Comparison of ENCODE assay signal across 13 cellular contexts in the genomic region with DNA sequence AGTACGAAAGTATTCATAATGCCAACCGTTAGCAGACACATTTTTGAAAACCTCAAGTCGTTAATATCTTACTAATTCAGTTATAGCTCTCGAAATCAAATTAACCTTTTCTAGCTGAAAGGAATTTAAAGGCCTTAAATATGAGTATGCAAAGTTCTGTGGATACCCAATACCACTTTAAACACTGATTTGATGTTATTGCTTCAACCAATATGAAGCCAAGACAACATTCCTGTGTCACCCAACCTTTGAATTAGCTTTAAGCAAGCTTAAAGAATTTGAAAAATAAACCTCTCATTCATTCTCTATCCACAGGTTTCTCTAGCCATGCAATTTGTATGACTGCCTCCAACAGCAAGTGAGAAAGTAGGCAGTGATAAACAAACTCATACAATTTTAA.
A peak's percentile ranks its signal among the peaks of the same experiment; 100 is the strongest.
DNase-seq lines count a peak whose midpoint lies in the region; ATAC-seq, FAIRE-seq and TF ChIP-seq lines count a peak whose summit lies in the region.
"Had no signal": no experiment of that assay in that cellular context is flagged by ENCODE, and none has a peak within 500 bp of the region (broad histone marks: within the 10 kb centered on the region; RNA-seq: fewer than 3 reads in every experiment).

No MANE protein-coding gene starts in this region.

- H3K36me3 ChIP-seq in right atrium auricular region, result no peaks in the 10 kb centered on the region
- H3K36me3 ChIP-seq in bronchial epithelial cell (ENCODE audit: control insufficient read depth, insufficient read depth, low read length), result no peaks in the 10 kb centered on the region
- H3K36me3 ChIP-seq in uterus, result no peaks in the 10 kb centered on the region

- H3K4me1 ChIP-seq in right atrium auricular region, result no peaks in the 10 kb centered on the region
- H3K4me1 ChIP-seq in mononuclear cell (ENCODE audit: insufficient read depth, low read length), result peaks cover 25% of the 10 kb centered on the region
- no peaks in the 10 kb centered on the region for H3K4me1 ChIP-seq in uterus

- TF ChIP-seq CTCF in right atrium auricular region (IDR thresholded peaks at IDR 0.05) (no peak), bronchial epithelial cell (IDR thresholded peaks at IDR 0.05; ENCODE audit: insufficient read depth, low read length, severe bottlenecking) (no peak), uterus (IDR thresholded peaks at IDR 0.05) (no peak)

- TF ChIP-seq POLR2A in uterus (IDR thresholded peaks at IDR 0.05), result no peak

- no peak for FAIRE-seq in bronchial epithelial cell (lab: Jason Lieb, UNC)
- FAIRE-seq: islet of Langerhans had no signal

- DNase-seq in right atrium auricular region (ENCODE audit: low spot score), result no peak
- no peak for DNase-seq in Right ventricle myocardium superior
- peak; percentile 4 for DNase-seq in bronchial epithelial cell (ENCODE audit: low read depth)
- DNase-seq in uterus, result no peak
- DNase-seq in NCI-H69 (lab: John Stamatoyannopoulos, UW), result no peak
- no peak for DNase-seq in dermis blood vessel endothelial cell
- DNase-seq: activated effector memory CD4-positive, alpha-beta T cell treated with Interleukin-2 at 50 U/mL for 16 hours; effector memory CD4-positive, alpha-beta T cell; GF-D8; NCI-H187 had no signal

- no peaks in the 10 kb centered on the region for H3K9me3 ChIP-seq in right atrium auricular region
- H3K9me3 ChIP-seq in mononuclear cell (ENCODE audit: low read depth, low read length), result no peaks in the 10 kb centered on the region
- no peaks in the 10 kb centered on the region for H3K9me3 ChIP-seq in uterus

- peak overlapping the region; percentile 26 to 38 for H3K4me3 ChIP-seq in right atrium auricular region
- no peak overlapping the region for H3K4me3 ChIP-seq in bronchial epithelial cell (ENCODE audit: low read depth, low read length)
- H3K4me3 ChIP-seq in mononuclear cell (ENCODE audit: low read length), result peak overlapping the region; percentile 58
- peak overlapping the region; percentile 2 to 13 for H3K4me3 ChIP-seq in uterus

- H3K27ac ChIP-seq in right atrium auricular region, result peak overlapping the region in 1 of 2 donors; percentile 11
- peak overlapping the region in 1 of 2 donors; percentile 62 for H3K27ac ChIP-seq in uterus

- ATAC-seq in Right ventricle myocardium superior (ENCODE audit: poor library complexity) (no peak), HG02588 (IDR thresholded peaks at IDR 0.05; ENCODE audit: unreplicated experiment) (no peak)

- intact Hi-C loops in Right ventricle myocardium superior (cut with DNase I), result no loop called here
- intact Hi-C loops in uterus (cut with DNase I; ENCODE audit: low total_unique reads), result no loop called here

- H3K27me3 ChIP-seq in right atrium auricular region (no peaks in the 10 kb centered on the region), bronchial epithelial cell (ENCODE audit: control insufficient read depth, insufficient read depth, low read length) (no peaks in the 10 kb centered on the region), mononuclear cell (ENCODE audit: insufficient read depth, low read length) (no peaks in the 10 kb centered on the region), uterus (no peaks in the 10 kb centered on the region)
